Comparison of ENCODE assay signal across 6 cellular contexts in genomic region chr1:115078708-115079107, GRCh38. TPM values are rescaled to one million over a fixed set of nuclear protein-coding genes. Genes with fewer than 3 reads are reported as not detected.
"Had no signal": no experiment of that assay in that cellular context is flagged by ENCODE, and none has a peak within 500 bp of the region (broad histone marks: within the 10 kb centered on the region; RNA-seq: fewer than 3 reads in every experiment).

No MANE protein-coding gene starts in this region.

- DNase-seq: H9, HCEC 1CT, IMR-90 had no signal

- ATAC-seq: GM23338 had no signal

- H3K4me2 ChIP-seq: GM23338 had no signal

- H3K27ac Mint-ChIP-seq: GM23338, H9 had no signal

- H3K9me3 Mint-ChIP-seq: GM23338, H9 had no signal

- H3K4me3 Mint-ChIP-seq: GM23338, H9 had no signal

- H3K4me3 ChIP-seq: GM23338 had no signal

- H2AFZ ChIP-seq: GM23338 had no signal

RNA-seq across cellular contexts. Expression of gene TSHB, which starts 49.1 kb away (rescaled TPM):
- total RNA-seq: GM23338, H1, H9, HT-29, IMR-90 had no signal
